12 cellular contexts compared by ENCODE assay signal in genomic region chr10:110324201-110324804, GRCh38. TPM values are rescaled to one million over a fixed set of nuclear protein-coding genes. Genes with fewer than 3 reads are reported as not detected.
DNase-seq lines count a peak whose midpoint lies in the region; ATAC-seq lines count a peak whose summit lies in the region.
"Had no signal": no experiment of that assay in that cellular context is flagged by ENCODE, and none has a peak within 500 bp of the region (broad histone marks: within the 10 kb centered on the region; RNA-seq: fewer than 3 reads in every experiment).

No MANE protein-coding gene starts in this region.

- H3K27me3 Mint-ChIP-seq in activated naive CD4-positive, alpha-beta T cell treated with anti-CD3 and anti-CD28 coated beads, Interleukin-2, amount 10 ng/mL, durations not matched to agents 7 days and 5 days = peaks cover 33% of the 10 kb centered on the region
- peaks cover 3% of the 10 kb centered on the region for H3K27me3 Mint-ChIP-seq in activated T-helper 1 cell treated with anti-CD3 and anti-CD28 coated beads, Interleukin-12 subunit alpha, Interleukin-12 subunit beta, Interleukin-2, Interleukin-4 antibody, amounts not matched to agents 30 ng/mL and 10 ng/mL and 1 ng/mL, durations not matched to agents 14 hours and 24 hours and 36 hours (ENCODE audit: insufficient read depth)
- H3K27me3 Mint-ChIP-seq in stimulated activated naive CD8-positive, alpha-beta T cell treated with anti-CD3 and anti-CD28 coated beads, Interleukin-15, amount 100 ng/mL, for 72 hours = peaks cover 8% of the 10 kb centered on the region
- H3K27me3 Mint-ChIP-seq in CD8-positive, alpha-beta memory T cell = peaks cover 12 to 32% of the 10 kb centered on the region in 2 donors

- no peak overlapping the region for H3K27ac ChIP-seq in CD8-positive, alpha-beta memory T cell (ENCODE audit: low read depth, low read length)

- no peaks in the 10 kb centered on the region for H3K36me3 ChIP-seq in CD8-positive, alpha-beta memory T cell (ENCODE audit: insufficient read depth, low read length)

- peak; percentile 62 for ATAC-seq in HG02870 (IDR thresholded peaks at IDR 0.05; ENCODE audit: unreplicated experiment)
- ATAC-seq in stimulated activated naive CD8-positive, alpha-beta T cell treated with anti-CD3 and anti-CD28 coated beads, Interleukin-15, amount 100 ng/mL, for 72 hours = peak; percentile 66

- H3K27ac Mint-ChIP-seq in activated naive CD4-positive, alpha-beta T cell treated with anti-CD3 and anti-CD28 coated beads, Interleukin-2, amount 10 ng/mL, durations not matched to agents 7 days and 5 days = peak overlapping the region; percentile 3
- peak overlapping the region; percentile 97 for H3K27ac Mint-ChIP-seq in activated T-helper 1 cell treated with anti-CD3 and anti-CD28 coated beads, Interleukin-12 subunit alpha, Interleukin-12 subunit beta, Interleukin-2, Interleukin-4 antibody, amounts not matched to agents 30 ng/mL and 10 ng/mL and 1 ng/mL, durations not matched to agents 14 hours and 24 hours and 36 hours
- H3K27ac Mint-ChIP-seq in stimulated activated naive CD8-positive, alpha-beta T cell treated with anti-CD3 and anti-CD28 coated beads, Interleukin-15, amount 100 ng/mL, for 72 hours = peak overlapping the region in 1 of 2 donors; percentile 16
- H3K27ac Mint-ChIP-seq in CD8-positive, alpha-beta memory T cell = no peak overlapping the region

- no peak overlapping the region for H3K4me3 Mint-ChIP-seq in activated naive CD4-positive, alpha-beta T cell treated with anti-CD3 and anti-CD28 coated beads, Interleukin-2, amount 10 ng/mL, durations not matched to agents 7 days and 5 days
- H3K4me3 Mint-ChIP-seq in activated T-helper 1 cell treated with anti-CD3 and anti-CD28 coated beads, Interleukin-12 subunit alpha, Interleukin-12 subunit beta, Interleukin-2, Interleukin-4 antibody, amounts not matched to agents 30 ng/mL and 10 ng/mL and 1 ng/mL, durations not matched to agents 14 hours and 24 hours and 36 hours = peak overlapping the region; percentile 47
- peak overlapping the region in 1 of 2 donors; percentile 39 for H3K4me3 Mint-ChIP-seq in stimulated activated naive CD8-positive, alpha-beta T cell treated with anti-CD3 and anti-CD28 coated beads, Interleukin-15, amount 100 ng/mL, for 72 hours
- no peak overlapping the region for H3K4me3 Mint-ChIP-seq in CD8-positive, alpha-beta memory T cell

- DNase-seq in activated naive CD4-positive, alpha-beta T cell treated with anti-CD3 and anti-CD28 coated beads, Interleukin-2, amount 10 ng/mL, durations not matched to agents 7 days and 5 days = no peak
- DNase-seq in activated naive CD4-positive, alpha-beta T cell (lab: John Stamatoyannopoulos, UW) = no peak
- DNase-seq in activated T-helper 1 cell treated with anti-CD3 and anti-CD28 coated beads, Interleukin-12 subunit alpha, Interleukin-12 subunit beta, Interleukin-2, Interleukin-4 antibody, amounts not matched to agents 30 ng/mL and 10 ng/mL and 1 ng/mL, durations not matched to agents 14 hours and 24 hours and 36 hours (ENCODE audit: low spot score) = no peak
- DNase-seq in stimulated activated naive CD8-positive, alpha-beta T cell treated with anti-CD3 and anti-CD28 coated beads, Interleukin-15, amount 100 ng/mL, for 72 hours = no peak
- DNase-seq in COLO668 (lab: John Stamatoyannopoulos, UW; ENCODE audit: unreplicated experiment) = no peak
- DNase-seq in iPS-NIHi7 (ENCODE audit: extremely low spot score) = no peak
- DNase-seq in CD8-positive, alpha-beta memory T cell = no peak
- DNase-seq: activated gamma-delta T cell; left cardiac atrium; retina; stimulated activated CD8-positive, alpha-beta memory T cell treated with anti-CD3 and anti-CD28 coated beads, Interleukin-4, amount 100 ng/mL, for 48 hours had no signal

- H3K36me3 Mint-ChIP-seq in activated naive CD4-positive, alpha-beta T cell treated with anti-CD3 and anti-CD28 coated beads, Interleukin-2, amount 10 ng/mL, durations not matched to agents 7 days and 5 days = peaks cover 4% of the 10 kb centered on the region
- H3K36me3 Mint-ChIP-seq in activated T-helper 1 cell treated with anti-CD3 and anti-CD28 coated beads, Interleukin-12 subunit alpha, Interleukin-12 subunit beta, Interleukin-2, Interleukin-4 antibody, amounts not matched to agents 30 ng/mL and 10 ng/mL and 1 ng/mL, durations not matched to agents 14 hours and 24 hours and 36 hours (ENCODE audit: low read depth) = peaks cover 15% of the 10 kb centered on the region
- peaks cover 0 to 20% (median 0%) of the 10 kb centered on the region in 3 donors for H3K36me3 Mint-ChIP-seq in CD8-positive, alpha-beta memory T cell

- H3K4me1 ChIP-seq in CD8-positive, alpha-beta memory T cell (ENCODE audit: insufficient read depth, low read length) = no peaks in the 10 kb centered on the region

- no peak overlapping the region for H3K4me3 ChIP-seq in CD8-positive, alpha-beta memory T cell (ENCODE audit: low read length)

- POLR2A ChIA-PET in CD8-positive, alpha-beta memory T cell (lab: Charles Lee) = interaction anchor here (0.5 kb wide), 1 partner anchor 162 kb away, joined by 4 read pairs; no protein-coding TSS in a partner anchor

- intact Hi-C loops in activated T-helper 1 cell treated with anti-CD3 and anti-CD28 coated beads, Interleukin-12 subunit alpha, Interleukin-12 subunit beta, Interleukin-2, Interleukin-4 antibody, amounts not matched to agents 30 ng/mL and 10 ng/mL and 1 ng/mL, durations not matched to agents 14 hours and 24 hours and 36 hours (cut with micrococcal nuclease) = loop anchor here (1.0 kb wide), 1 partner anchor 49 kb away; no protein-coding TSS in a partner anchor

- no peaks in the 10 kb centered on the region for H3K27me3 ChIP-seq in CD8-positive, alpha-beta memory T cell (ENCODE audit: insufficient read depth, low read length, poor library complexity, severe bottlenecking)

- no peaks in the 10 kb centered on the region for H3K9me3 ChIP-seq in CD8-positive, alpha-beta memory T cell (ENCODE audit: low read length)

- H3K4me1 Mint-ChIP-seq in activated naive CD4-positive, alpha-beta T cell treated with anti-CD3 and anti-CD28 coated beads, Interleukin-2, amount 10 ng/mL, durations not matched to agents 7 days and 5 days = peaks cover 3% of the 10 kb centered on the region
- peaks cover 56% of the 10 kb centered on the region for H3K4me1 Mint-ChIP-seq in activated T-helper 1 cell treated with anti-CD3 and anti-CD28 coated beads, Interleukin-12 subunit alpha, Interleukin-12 subunit beta, Interleukin-2, Interleukin-4 antibody, amounts not matched to agents 30 ng/mL and 10 ng/mL and 1 ng/mL, durations not matched to agents 14 hours and 24 hours and 36 hours (ENCODE audit: low read depth)
- H3K4me1 Mint-ChIP-seq in stimulated activated naive CD8-positive, alpha-beta T cell treated with anti-CD3 and anti-CD28 coated beads, Interleukin-15, amount 100 ng/mL, for 72 hours = peaks cover 31% of the 10 kb centered on the region
- no peaks in the 10 kb centered on the region for H3K4me1 Mint-ChIP-seq in CD8-positive, alpha-beta memory T cell

- peaks cover 4% of the 10 kb centered on the region for H3K9me3 Mint-ChIP-seq in activated naive CD4-positive, alpha-beta T cell treated with anti-CD3 and anti-CD28 coated beads, Interleukin-2, amount 10 ng/mL, durations not matched to agents 7 days and 5 days
- H3K9me3 Mint-ChIP-seq in activated T-helper 1 cell treated with anti-CD3 and anti-CD28 coated beads, Interleukin-12 subunit alpha, Interleukin-12 subunit beta, Interleukin-2, Interleukin-4 antibody, amounts not matched to agents 30 ng/mL and 10 ng/mL and 1 ng/mL, durations not matched to agents 14 hours and 24 hours and 36 hours = peaks cover 21% of the 10 kb centered on the region
- H3K9me3 Mint-ChIP-seq in stimulated activated naive CD8-positive, alpha-beta T cell treated with anti-CD3 and anti-CD28 coated beads, Interleukin-15, amount 100 ng/mL, for 72 hours = peaks cover 0 to 13% of the 10 kb centered on the region in 2 donors
- H3K9me3 Mint-ChIP-seq in CD8-positive, alpha-beta memory T cell = peaks cover 4 to 9% (median 6%) of the 10 kb centered on the region in 5 donors

- CTCF ChIA-PET in activated naive CD4-positive, alpha-beta T cell treated with anti-CD3 and anti-CD28 coated beads, Interleukin-2, amount 10 ng/mL, durations not matched to agents 7 days and 5 days (lab: Charles Lee) = interaction anchor here (0.7 to 3.4 kb wide), 2 partner anchors 18 to 30 kb away, joined by 4 to 15 read pairs; no protein-coding TSS in a partner anchor
- CTCF ChIA-PET in CD8-positive, alpha-beta memory T cell (lab: Charles Lee) = interaction anchor here (1.6 to 2.4 kb wide), 3 partner anchors 10 to 19 kb away, joined by 5 to 7 read pairs (median 5); partner anchors contain the start of gene SMNDC1

RNA-seq across cellular contexts. Expression of gene SMNDC1, which starts 19.6 kb away (rescaled TPM):
- 47.8 and 48.0 TPM in 2 replicates for total RNA-seq in activated T-helper 1 cell treated with anti-CD3 and anti-CD28 coated beads, Interleukin-12 subunit alpha, Interleukin-12 subunit beta, Interleukin-2, Interleukin-4 antibody, amounts not matched to agents 30 ng/mL and 10 ng/mL and 1 ng/mL, durations not matched to agents 14 hours and 24 hours and 36 hours
- total RNA-seq in CD8-positive, alpha-beta memory T cell = 10 to 100 TPM; 54.9 to 60.1 TPM
- polyA plus RNA-seq in CD8-positive, alpha-beta memory T cell = 17.7 TPM

Comparison
In these comparisons a context has a peak if more than half of its experiments do, and no peak if none do; other contexts are left out.
1. H3K27ac Mint-ChIP-seq: peak in activated naive CD4-positive, alpha-beta T cell treated with anti-CD3 and anti-CD28 coated beads, Interleukin-2, amount 10 ng/mL, durations not matched to agents 7 days and 5 days (single experiment) and activated T-helper 1 cell treated with anti-CD3 and anti-CD28 coated beads, Interleukin-12 subunit alpha, Interleukin-12 subunit beta, Interleukin-2, Interleukin-4 antibody, amounts not matched to agents 30 ng/mL and 10 ng/mL and 1 ng/mL, durations not matched to agents 14 hours and 24 hours and 36 hours (single experiment); none in CD8-positive, alpha-beta memory T cell (0 of 8).